12 cellular contexts compared by ENCODE assay signal in genomic region chr19:38583219-38583984, GRCh38. TPM values are rescaled to one million over a fixed set of nuclear protein-coding genes. Genes with fewer than 3 reads are reported as not detected.
A peak's percentile ranks its signal among the peaks of the same experiment; 100 is the strongest.
DNase-seq lines count a peak whose midpoint lies in the region; ATAC-seq and TF ChIP-seq lines count a peak whose summit lies in the region.
"Had no signal": no experiment of that assay in that cellular context is flagged by ENCODE, and none has a peak within 500 bp of the region (broad histone marks: within the 10 kb centered on the region; RNA-seq: fewer than 3 reads in every experiment).

No MANE protein-coding gene starts in this region.

- H3K4me1 ChIP-seq in lower lobe of right lung (peaks cover 4% of the 10 kb centered on the region), prostate gland (replicated peaks) (no peaks in the 10 kb centered on the region)

- H3K36me3 ChIP-seq in lower lobe of right lung (peaks cover 5% of the 10 kb centered on the region), prostate gland (no peaks in the 10 kb centered on the region)

- peak overlapping the region; percentile 2 for H3K27ac Mint-ChIP-seq in activated T-helper 17 cell treated with anti-CD3 and anti-CD28 coated beads, Interleukin-2, amount 50 U/mL, for 72 hours
- H3K27ac Mint-ChIP-seq: activated T-helper 2 cell treated with anti-CD3 and anti-CD28 coated beads, Interferon-gamma antibody, Interleukin-2, Interleukin-4, amounts not matched to agents 10 μg/mL and 5 μg/mL and 100 μg/mL, durations not matched to agents 14 hours and 24 hours and 36 hours had no signal

- peak; percentile 77 for ATAC-seq in GM19463 (IDR thresholded peaks at IDR 0.05; ENCODE audit: unreplicated experiment)
- ATAC-seq in HG03432 (IDR thresholded peaks at IDR 0.05; ENCODE audit: unreplicated experiment) = peak; percentile 68
- ATAC-seq in activated T-helper 17 cell treated with anti-CD3 and anti-CD28 coated beads, Interleukin-2, amount 50 U/mL, for 72 hours (replicated peaks) = peak; percentile 35
- no peak for ATAC-seq in lower lobe of right lung

- peaks cover 32% of the 10 kb centered on the region for H3K36me3 Mint-ChIP-seq in activated T-helper 17 cell treated with anti-CD3 and anti-CD28 coated beads, Interleukin-2, amount 50 U/mL, for 72 hours (ENCODE audit: low read depth)

- intact Hi-C loops in lower lobe of right lung (cut with DNase I) = no loop called here
- intact Hi-C loops in prostate gland (cut with DNase I) = no loop called here

- DNase-seq in GM12864 (ENCODE audit: low read depth) = peak; percentile 70
- no peak for DNase-seq in NCI-H2081 treated with DMSO at 0.1 percent for 48 hours (lab: John Stamatoyannopoulos, UW)
- DNase-seq in lower lobe of right lung = no peak
- DNase-seq in NCI-H1436 treated with DMSO at 0.1 percent for 48 hours (lab: John Stamatoyannopoulos, UW) = no peak
- DNase-seq in prostate gland (ENCODE audit: low spot score) = no peak
- DNase-seq: mammary epithelial cell, NCI-H2171 had no signal

- no peak for TF ChIP-seq POLR2A in prostate gland (IDR thresholded peaks at IDR 0.05)

- no peak overlapping the region for H3K4me3 Mint-ChIP-seq in activated T-helper 17 cell treated with anti-CD3 and anti-CD28 coated beads, Interleukin-2, amount 50 U/mL, for 72 hours

- no peak overlapping the region for H3K4me3 ChIP-seq in GM12864 (ENCODE audit: low read depth, low read length)
- no peak overlapping the region for H3K4me3 ChIP-seq in lower lobe of right lung
- H3K4me3 ChIP-seq in prostate gland = no peak overlapping the region
- H3K4me3 ChIP-seq: skin epidermis had no signal

- WGBS in prostate gland = 89% methylated on average over 14 of the region's 14 CpGs

- TF ChIP-seq CTCF in GM12864 (IDR thresholded peaks at IDR 0.05; ENCODE audit: low read depth, low read length, missing control alignments) (no peak), lower lobe of right lung (IDR thresholded peaks at IDR 0.05) (no peak), prostate gland (IDR thresholded peaks at IDR 0.05) (no peak)

- no peak overlapping the region for H3K27ac ChIP-seq in lower lobe of right lung
- H3K27ac ChIP-seq in prostate gland = no peak overlapping the region
- H3K27ac ChIP-seq: skin epidermis had no signal

- H3K9me3 ChIP-seq in lower lobe of right lung = no peaks in the 10 kb centered on the region
- no peaks in the 10 kb centered on the region for H3K9me3 ChIP-seq in prostate gland

- peaks cover 8% of the 10 kb centered on the region for H3K4me1 Mint-ChIP-seq in activated T-helper 17 cell treated with anti-CD3 and anti-CD28 coated beads, Interleukin-2, amount 50 U/mL, for 72 hours

- H3K27me3 ChIP-seq in lower lobe of right lung (ENCODE audit: low read depth) = no peaks in the 10 kb centered on the region
- no peaks in the 10 kb centered on the region for H3K27me3 ChIP-seq in prostate gland (replicated peaks; ENCODE audit: insufficient read depth)

- H3K9me3 Mint-ChIP-seq in activated T-helper 17 cell treated with anti-CD3 and anti-CD28 coated beads, Interleukin-2, amount 50 U/mL, for 72 hours = no peaks in the 10 kb centered on the region
- H3K9me3 Mint-ChIP-seq: activated T-helper 2 cell treated with anti-CD3 and anti-CD28 coated beads, Interferon-gamma antibody, Interleukin-2, Interleukin-4, amounts not matched to agents 10 μg/mL and 5 μg/mL and 100 μg/mL, durations not matched to agents 14 hours and 24 hours and 36 hours had no signal

- no peaks in the 10 kb centered on the region for H3K27me3 Mint-ChIP-seq in activated T-helper 17 cell treated with anti-CD3 and anti-CD28 coated beads, Interleukin-2, amount 50 U/mL, for 72 hours

RNA-seq across cellular contexts. Expression of gene MAP4K1, which starts 34.4 kb away (rescaled TPM):
- total RNA-seq in activated T-helper 17 cell treated with anti-CD3 and anti-CD28 coated beads, Interleukin-2, amount 50 U/mL, for 72 hours = 100 to 1,000 TPM; 310 to 354 TPM
- total RNA-seq in lower lobe of right lung (11.4 TPM), prostate gland (10 to 100 TPM in 1 of 2 donors, 1 to 10 TPM in 1; 1.6 to 14.1 TPM)

RNA-seq across cellular contexts. Expression of gene EIF3K, which starts 35.6 kb away (rescaled TPM):
- 100 to 1,000 TPM; 172 to 301 TPM for total RNA-seq in activated T-helper 17 cell treated with anti-CD3 and anti-CD28 coated beads, Interleukin-2, amount 50 U/mL, for 72 hours
- total RNA-seq in lower lobe of right lung (229 TPM), prostate gland (100 to 1,000 TPM; 368 to 618 TPM)

Comparison
In these comparisons a context has a peak if more than half of its experiments do, and no peak if none do; other contexts are left out.
1. ATAC-seq: peak in GM19463 (single experiment), HG03432 (single experiment) and activated T-helper 17 cell treated with anti-CD3 and anti-CD28 coated beads, Interleukin-2, amount 50 U/mL, for 72 hours (single experiment); none in lower lobe of right lung (0 of 2).
2. RNA of gene MAP4K1, which starts 34.4 kb away (total RNA-seq): 310 to 354 TPM in activated T-helper 17 cell treated with anti-CD3 and anti-CD28 coated beads, Interleukin-2, amount 50 U/mL, for 72 hours; 1.6 to 14.1 TPM in prostate gland and 11.4 TPM in lower lobe of right lung (single experiment); every median in the first group is over 10 times any median in the second.